ENCODE assay signal across 8 cellular contexts in the genomic region with DNA sequence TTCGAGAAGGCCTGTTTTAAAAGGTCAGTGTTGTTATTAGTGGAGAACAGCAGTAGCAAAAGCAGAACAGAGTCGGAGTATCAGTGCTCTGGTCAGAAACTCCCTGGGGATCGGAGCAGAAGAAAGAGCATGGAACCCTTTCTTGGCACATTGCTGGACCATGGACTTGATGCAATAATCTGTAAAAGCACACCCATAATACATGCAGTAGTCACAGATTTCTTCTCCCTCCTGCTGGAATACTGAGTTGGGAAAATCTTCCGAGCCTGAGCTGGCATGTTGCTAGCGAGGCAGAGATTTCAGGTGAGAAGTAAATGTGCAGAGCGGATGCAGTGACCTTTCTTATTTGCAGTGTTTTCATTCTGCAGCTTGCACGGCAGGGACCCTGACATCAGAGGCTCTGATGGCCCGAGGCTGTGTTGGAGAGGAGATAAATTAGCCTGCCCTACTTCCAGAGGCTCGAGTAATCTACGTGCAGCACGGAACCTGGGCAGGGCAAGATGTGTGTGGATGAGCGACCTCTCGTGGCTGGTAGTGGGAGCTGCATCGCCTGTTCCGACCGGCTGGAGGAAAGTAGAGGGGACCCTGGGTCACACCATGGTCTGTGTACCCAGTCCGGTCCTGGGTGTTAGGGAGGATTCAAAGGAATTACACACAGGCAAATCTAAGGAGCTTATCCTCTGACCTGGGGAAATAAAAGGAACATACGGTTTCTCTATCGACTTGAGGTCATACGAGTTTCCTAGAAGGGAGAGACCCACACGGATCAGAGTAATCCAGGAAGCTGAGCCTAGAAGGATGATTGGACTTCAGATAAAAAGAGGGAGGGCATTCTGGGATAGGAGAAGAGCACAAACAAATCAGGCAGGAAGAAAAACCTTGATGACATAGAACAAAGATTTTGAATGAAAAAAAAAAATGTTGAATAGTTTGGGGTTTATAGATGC.
DNase-seq lines count a peak whose midpoint lies in the region; ATAC-seq and TF ChIP-seq lines count a peak whose summit lies in the region.

No MANE protein-coding gene starts in this region.

- DNase-seq in DMS153 (lab: John Stamatoyannopoulos, UW) (peak; percentile 2), head of caudate nucleus (peak; percentile 72 to 92 (median 82)), posterior vena cava (ENCODE audit: low spot score) (peak; percentile 85), ureter (ENCODE audit: low spot score) (peak; percentile 82)
- peak; percentile 58 to 72 for DNase-seq in activated naive CD4-positive, alpha-beta T cell treated with anti-CD3 and anti-CD28 coated beads, Interleukin-2, amount 50 U/mL, for 72 hours (ENCODE audit: low spot score in 2 of 2)

- H3K9me3 Mint-ChIP-seq in activated naive CD4-positive, alpha-beta T cell treated with anti-CD3 and anti-CD28 coated beads, Interleukin-2, amount 50 U/mL, for 72 hours: no peaks in the 10 kb centered on the region

- no peaks in the 10 kb centered on the region for H3K36me3 Mint-ChIP-seq in activated naive CD4-positive, alpha-beta T cell treated with anti-CD3 and anti-CD28 coated beads, Interleukin-2, amount 50 U/mL, for 72 hours

- intact Hi-C loops in head of caudate nucleus (cut with DNase I) (loop anchor here (10.0 kb wide), 1 partner anchor 120 kb away; no protein-coding TSS in a partner anchor), posterior vena cava (cut with DNase I) (loop anchor here (2.0 to 10.0 kb wide), 4 partner anchors 120 to 634 kb away; partner anchors contain the start of gene ATXN1 (in 1 of the 2))

- no peak overlapping the region for H3K27ac Mint-ChIP-seq in activated naive CD4-positive, alpha-beta T cell treated with anti-CD3 and anti-CD28 coated beads, Interleukin-2, amount 50 U/mL, for 72 hours

- TF ChIP-seq CTCF in LNCAP (IDR thresholded peaks at IDR 0.05): peak; percentile 94

- peak; percentile 97 for ATAC-seq in GM21529 (IDR thresholded peaks at IDR 0.05; ENCODE audit: unreplicated experiment)
- ATAC-seq in SK-N-SH treated with all-trans-retinoic acid at 6 μM for 48 hours: peak; percentile 98
- peak; percentile 70 to 87 for ATAC-seq in activated naive CD4-positive, alpha-beta T cell treated with anti-CD3 and anti-CD28 coated beads, Interleukin-2, amount 50 U/mL, for 72 hours

TF ChIP-seq in SK-N-SH treated with all-trans-retinoic acid at 6 μM for 48 hours, 23 proteins besides CTCF, POLR2A, EP300 and RAD21:
- TF ChIP-seq ISL1 (CRISPR knock-in tag; IDR thresholded peaks at IDR 0.05) (no peak), CSDC2 (CRISPR knock-in tag; IDR thresholded peaks at IDR 0.05) (no peak), CREB5 (CRISPR knock-in tag; IDR thresholded peaks at IDR 0.05; ENCODE audit: low read depth) (no peak), ESRRG (CRISPR knock-in tag; IDR thresholded peaks at IDR 0.05) (no peak), ZNF8 (CRISPR knock-in tag; IDR thresholded peaks at IDR 0.05) (no peak), POU6F1 (CRISPR knock-in tag; IDR thresholded peaks at IDR 0.05; ENCODE audit: borderline replicate concordance, low read depth) (no peak)
- TF ChIP-seq, protein P1, sequence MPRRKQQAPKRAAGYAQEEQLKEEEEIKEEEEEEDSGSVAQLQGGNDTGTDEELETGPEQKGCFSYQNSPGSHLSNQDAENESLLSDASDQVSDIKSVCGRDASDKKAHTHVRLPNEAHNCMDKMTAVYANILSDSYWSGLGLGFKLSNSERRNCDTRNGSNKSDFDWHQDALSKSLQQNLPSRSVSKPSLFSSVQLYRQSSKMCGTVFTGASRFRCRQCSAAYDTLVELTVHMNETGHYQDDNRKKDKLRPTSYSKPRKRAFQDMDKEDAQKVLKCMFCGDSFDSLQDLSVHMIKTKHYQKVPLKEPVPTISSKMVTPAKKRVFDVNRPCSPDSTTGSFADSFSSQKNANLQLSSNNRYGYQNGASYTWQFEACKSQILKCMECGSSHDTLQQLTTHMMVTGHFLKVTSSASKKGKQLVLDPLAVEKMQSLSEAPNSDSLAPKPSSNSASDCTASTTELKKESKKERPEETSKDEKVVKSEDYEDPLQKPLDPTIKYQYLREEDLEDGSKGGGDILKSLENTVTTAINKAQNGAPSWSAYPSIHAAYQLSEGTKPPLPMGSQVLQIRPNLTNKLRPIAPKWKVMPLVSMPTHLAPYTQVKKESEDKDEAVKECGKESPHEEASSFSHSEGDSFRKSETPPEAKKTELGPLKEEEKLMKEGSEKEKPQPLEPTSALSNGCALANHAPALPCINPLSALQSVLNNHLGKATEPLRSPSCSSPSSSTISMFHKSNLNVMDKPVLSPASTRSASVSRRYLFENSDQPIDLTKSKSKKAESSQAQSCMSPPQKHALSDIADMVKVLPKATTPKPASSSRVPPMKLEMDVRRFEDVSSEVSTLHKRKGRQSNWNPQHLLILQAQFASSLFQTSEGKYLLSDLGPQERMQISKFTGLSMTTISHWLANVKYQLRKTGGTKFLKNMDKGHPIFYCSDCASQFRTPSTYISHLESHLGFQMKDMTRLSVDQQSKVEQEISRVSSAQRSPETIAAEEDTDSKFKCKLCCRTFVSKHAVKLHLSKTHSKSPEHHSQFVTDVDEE (CRISPR knock-in tag; IDR thresholded peaks at IDR 0.05): no peak

Comparison
In these comparisons a context has a peak if more than half of its experiments do, and no peak if none do; other contexts are left out.
1. Peak in every context shown above with its lines: DNase-seq and ATAC-seq.
2. DNase-seq: peak in every context shown above with its lines; median percentile 85 in posterior vena cava; 82 in ureter; 82 in head of caudate nucleus; 65 in activated naive CD4-positive, alpha-beta T cell treated with anti-CD3 and anti-CD28 coated beads, Interleukin-2, amount 50 U/mL, for 72 hours; 2 in DMS153.